Comparison of ENCODE assay signal across 30 cellular contexts in the genomic region with DNA sequence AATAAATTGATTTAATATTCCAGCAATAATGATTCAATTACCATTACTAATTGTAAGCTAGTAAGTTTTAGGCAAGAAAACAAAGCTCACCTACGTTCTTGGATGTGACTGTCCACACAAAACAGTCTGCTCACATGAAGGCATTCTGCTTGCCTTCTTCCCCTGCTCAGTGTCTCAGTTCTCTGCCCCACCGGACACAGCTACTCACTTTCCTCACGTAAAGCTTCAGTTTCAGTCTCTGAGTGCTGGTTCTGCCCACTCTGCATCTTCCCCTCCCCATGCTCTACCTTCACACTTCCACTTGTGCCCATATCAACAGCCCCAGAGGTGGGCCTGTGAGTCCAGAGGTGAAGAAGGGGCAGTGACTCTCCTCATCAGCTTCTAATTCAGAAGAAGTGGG.
"Had no signal": no experiment of that assay in that cellular context is flagged by ENCODE, and none has a peak within 500 bp of the region (broad histone marks: within the 10 kb centered on the region; RNA-seq: fewer than 3 reads in every experiment).

No MANE protein-coding gene starts in this region.

- H3K36me3 ChIP-seq: Peyer's patch, SJSA1 had no signal

- H3K9me3 ChIP-seq: Peyer's patch, SJSA1, SK-N-SH had no signal

- H3K4me3 ChIP-seq: Peyer's patch, SJSA1 had no signal

- H3K27me3 ChIP-seq: Peyer's patch, SJSA1 had no signal

- DNase-seq: MM.1S, MV-4-11, NCI-H1092, NCI-H1105, NCI-H1417 treated with DMSO at 0.1 percent for 48 hours, NCI-H1436 treated with DMSO at 0.1 percent for 48 hours, NCI-H1694 treated with DMSO at 0.1 percent for 48 hours, NCI-H187 treated with DMSO at 0.1 percent for 48 hours, NCI-H2029, NCI-H2081, NCI-H2107, NCI-H2171, NCI-H226, NCI-H446 treated with DMSO at 0.1 percent for 48 hours, NCI-H510A, NCI-H524, NCI-H526, NCI-H69, NCI-H748 treated with DMSO at 0.1 percent for 48 hours, NCI-H82, OCI-M1, PC-3, Peyer's patch, Right ventricle myocardium superior, RPMI8226, SHP77 treated with DMSO at 0.1 percent for 48 hours, SK-N-SH, SW 1271, T-helper 1 cell had no signal

- H3K27ac ChIP-seq: Peyer's patch, SJSA1 had no signal

- H3K4me1 ChIP-seq: Peyer's patch, SJSA1 had no signal

- H3K9ac ChIP-seq: SK-N-SH had no signal

- ATAC-seq: PC-3 had no signal

- H3K4me2 ChIP-seq: SK-N-SH had no signal
